1 cellular context compared by ENCODE assay signal in the genomic region with DNA sequence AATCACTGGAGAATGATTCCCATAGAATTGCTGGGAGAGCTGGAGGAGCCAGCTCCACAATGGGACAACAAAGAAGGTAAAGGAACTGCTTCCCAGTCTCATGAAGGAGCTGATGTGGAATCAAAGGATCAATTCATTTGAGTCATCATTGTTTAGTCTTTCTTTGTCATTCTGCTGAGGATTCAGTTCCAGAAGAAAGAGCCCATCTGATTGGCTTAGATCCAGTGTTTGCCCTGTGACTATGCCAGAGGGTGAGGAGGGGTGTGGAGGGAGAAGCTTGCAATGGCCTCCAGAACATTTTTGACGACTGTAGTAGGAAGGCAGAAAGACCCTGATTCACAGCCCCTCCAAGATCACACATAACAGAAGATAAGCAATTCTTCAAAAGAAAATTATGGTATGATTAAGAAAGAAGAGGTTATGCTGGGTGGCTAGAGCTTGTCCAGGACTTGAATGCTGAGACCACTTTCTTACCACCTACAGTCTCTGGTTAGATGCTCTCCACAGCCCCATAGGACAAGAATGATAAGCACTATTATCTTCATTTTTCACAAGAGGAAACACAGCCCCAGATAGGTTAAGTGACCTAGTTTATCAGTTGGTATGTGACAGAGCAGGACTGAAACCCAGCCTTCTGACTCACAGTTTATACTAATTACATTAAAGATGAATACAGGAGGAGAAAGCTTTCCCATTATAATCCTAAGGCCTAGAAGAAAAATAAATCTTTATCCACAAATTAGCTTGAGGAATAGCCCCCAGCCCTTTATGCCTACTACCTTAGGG.
TF ChIP-seq lines count a peak whose summit lies in the region.

No MANE protein-coding gene starts in this region.

TF ChIP-seq in IMR-90, 13 proteins besides CTCF, POLR2A, EP300 and RAD21 (continued from another document):
- TF ChIP-seq MXI1 (IDR thresholded peaks at IDR 0.05; ENCODE audit: borderline replicate concordance, low read depth, low read length) = no peak
- TF ChIP-seq SMC3 (IDR thresholded peaks at IDR 0.05; ENCODE audit: low read depth, low read length) = no peak
